Comparison of ENCODE assay signal across 17 cellular contexts in the genomic region with DNA sequence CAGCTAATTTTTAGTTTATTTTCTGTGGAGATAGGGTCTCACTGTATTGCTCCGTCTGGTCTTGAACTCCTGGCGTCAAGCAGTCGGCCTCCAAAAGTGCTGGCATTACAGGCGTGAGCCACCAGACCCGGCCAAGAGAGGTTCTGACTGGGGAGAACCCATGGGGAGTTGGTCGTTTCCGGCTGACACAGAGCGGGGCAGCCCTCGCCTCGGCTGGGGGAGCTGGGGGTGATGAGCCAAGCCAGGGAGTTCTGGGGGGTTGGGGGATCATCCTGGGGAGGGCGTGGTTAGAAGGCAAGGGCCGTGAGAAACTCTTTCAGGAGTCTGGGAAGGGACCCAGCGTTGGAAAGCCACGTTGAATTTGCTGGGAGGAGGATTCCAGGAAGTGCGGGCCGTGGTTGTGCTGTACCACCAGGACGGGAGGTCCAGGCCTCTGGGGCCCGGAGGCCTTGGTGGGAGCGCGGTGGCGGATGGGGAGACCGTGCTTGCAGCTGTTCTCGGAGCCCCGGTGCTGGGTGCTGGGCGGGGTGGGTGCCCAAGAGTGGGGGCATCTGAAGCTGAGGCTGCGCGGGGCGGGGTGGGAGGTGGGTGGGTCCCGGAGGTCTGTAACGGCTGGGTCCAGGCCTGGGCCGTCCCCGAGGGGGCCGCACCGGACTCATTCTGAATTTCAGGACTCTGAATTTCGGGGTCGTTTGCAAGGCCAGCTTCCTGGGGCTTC. TPM values are rescaled to one million over a fixed set of nuclear protein-coding genes. Genes with fewer than 3 reads are reported as not detected.
"Had no signal": no experiment of that assay in that cellular context is flagged by ENCODE, and none has a peak within 500 bp of the region (broad histone marks: within the 10 kb centered on the region; RNA-seq: fewer than 3 reads in every experiment).

No MANE protein-coding gene starts in this region.

- H3K4me1 Mint-ChIP-seq: neural progenitor cell had no signal

- H3K27me3 ChIP-seq: foreskin keratinocyte, neural progenitor cell, pancreas, right lobe of liver, uterus had no signal

- ATAC-seq: effector memory CD8-positive, alpha-beta T cell; foreskin keratinocyte; stimulated activated effector memory CD8-positive, alpha-beta T cell treated with anti-CD3 and anti-CD28 coated beads, Interleukin-12 subunit alpha, Interleukin-12 subunit beta, amount 100 ng/mL, for 72 hours had no signal

- H3K4me1 ChIP-seq: foreskin keratinocyte, neural progenitor cell, pancreas, prostate gland, right lobe of liver, uterus had no signal

- H3K27ac ChIP-seq: foreskin keratinocyte, neural progenitor cell, pancreas, prostate gland, right lobe of liver, uterus had no signal

- H3K4me3 Mint-ChIP-seq: dendritic cell treated with granulocyte-macrophage colony-stimulating factor and Interleukin-4, amounts not matched to agents 40 ng/mL and 50 ng/mL, for 4 days; effector memory CD8-positive, alpha-beta T cell; natural killer cell; neural progenitor cell; stimulated activated effector memory CD8-positive, alpha-beta T cell treated with anti-CD3 and anti-CD28 coated beads, Interleukin-12 subunit alpha, Interleukin-12 subunit beta, amount 100 ng/mL, for 72 hours had no signal

- DNase-seq: cerebellar nuclear complex; effector memory CD8-positive, alpha-beta T cell; foreskin keratinocyte; natural killer cell; nucleus accumbens; right lobe of liver; stimulated activated CD4-positive, alpha-beta T cell treated with anti-CD3 and anti-CD28 coated beads, Interleukin-4, amount 100 ng/mL, for 1 hour; stimulated activated CD8-positive, alpha-beta memory T cell treated with anti-CD3 and anti-CD28 coated beads, Interleukin-4, amount 100 ng/mL, for 48 hours; trophoblast cell; uterus had no signal

- H2AFZ ChIP-seq: neural progenitor cell had no signal

- H3K9me3 ChIP-seq: pancreas, prostate gland, right lobe of liver, uterus had no signal

- H3K27ac Mint-ChIP-seq: neural progenitor cell had no signal

- FAIRE-seq: colon, pancreas had no signal

- H3K4me2 ChIP-seq: neural progenitor cell had no signal

- H3K4me3 ChIP-seq: neural progenitor cell, pancreas, prostate gland, right lobe of liver, uterus had no signal

- H3K27me3 Mint-ChIP-seq: effector memory CD8-positive, alpha-beta T cell had no signal

- H3K9me3 Mint-ChIP-seq: dendritic cell treated with granulocyte-macrophage colony-stimulating factor and Interleukin-4, amounts not matched to agents 40 ng/mL and 50 ng/mL, for 4 days; effector memory CD8-positive, alpha-beta T cell; natural killer cell; neural progenitor cell; stimulated activated effector memory CD8-positive, alpha-beta T cell treated with anti-CD3 and anti-CD28 coated beads, Interleukin-12 subunit alpha, Interleukin-12 subunit beta, amount 100 ng/mL, for 72 hours had no signal

- H3K36me3 Mint-ChIP-seq: natural killer cell had no signal

- H3K36me3 ChIP-seq: neural progenitor cell, pancreas, prostate gland, uterus had no signal

RNA-seq across cellular contexts. Expression of a gene that starts 55.8 kb away (rescaled TPM):
- total RNA-seq: epithelial cell of proximal tubule had no signal
